ENCODE assay signal across 35 cellular contexts in the genomic region with DNA sequence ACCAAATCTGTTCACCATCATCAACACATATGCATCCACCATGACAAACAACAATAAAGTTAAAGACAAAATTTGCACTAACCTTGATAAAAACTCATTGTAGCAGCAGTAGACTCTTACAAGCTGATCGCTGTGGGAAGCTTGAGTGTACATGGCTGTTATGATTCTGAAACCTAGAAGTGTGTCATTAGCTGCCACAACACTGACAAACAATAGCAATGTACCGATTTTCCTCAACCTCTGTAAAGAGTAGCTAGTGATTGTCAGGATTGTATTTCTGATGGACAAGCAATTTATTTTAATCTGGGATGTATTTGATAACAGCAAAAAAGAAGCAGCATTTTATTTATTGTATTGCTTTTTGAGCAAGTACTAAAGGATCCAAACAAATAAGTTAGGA.
"Had no signal": no experiment of that assay in that cellular context is flagged by ENCODE, and none has a peak within 500 bp of the region (broad histone marks: within the 10 kb centered on the region; RNA-seq: fewer than 3 reads in every experiment).

No MANE protein-coding gene starts in this region.

- H3K27me3 ChIP-seq: MG63 had no signal

- H3K4me2 ChIP-seq: KMS-11 had no signal

- DNase-seq: Karpas-422, Kasumi-1, MG63, MM.1S, MV-4-11, NCI-H1048, NCI-H1092, NCI-H1092 treated with DMSO at 0.1 percent for 48 hours, NCI-H1105, NCI-H1105 treated with DMSO at 0.1 percent for 48 hours, NCI-H1417, NCI-H1417 treated with DMSO at 0.1 percent for 48 hours, NCI-H1436, NCI-H1436 treated with DMSO at 0.1 percent for 48 hours, NCI-H146, NCI-H1694, NCI-H1694 treated with DMSO at 0.1 percent for 48 hours, NCI-H187, NCI-H187 treated with DMSO at 0.1 percent for 48 hours, NCI-H1930, NCI-H2029, NCI-H2029 treated with DMSO at 0.1 percent for 48 hours, NCI-H2081, NCI-H2081 treated with DMSO at 0.1 percent for 48 hours, NCI-H2107, NCI-H2171, NCI-H2171 treated with DMSO at 0.1 percent for 48 hours, NCI-H2227 treated with DMSO at 0.1 percent for 48 hours, NCI-H226, NCI-H345, NCI-H446, NCI-H446 treated with DMSO at 0.1 percent for 48 hours, NCI-H510A, NCI-H510A treated with DMSO at 0.1 percent for 48 hours had no signal

- H3K9ac ChIP-seq: KMS-11 had no signal

- H3K36me3 ChIP-seq: MG63 had no signal

- H3K9me3 ChIP-seq: MG63 had no signal

- H3K27ac ChIP-seq: KMS-11 had no signal

- H3K4me3 ChIP-seq: MG63 had no signal
